ENCODE assay signal across 1 cellular context in the genomic region with DNA sequence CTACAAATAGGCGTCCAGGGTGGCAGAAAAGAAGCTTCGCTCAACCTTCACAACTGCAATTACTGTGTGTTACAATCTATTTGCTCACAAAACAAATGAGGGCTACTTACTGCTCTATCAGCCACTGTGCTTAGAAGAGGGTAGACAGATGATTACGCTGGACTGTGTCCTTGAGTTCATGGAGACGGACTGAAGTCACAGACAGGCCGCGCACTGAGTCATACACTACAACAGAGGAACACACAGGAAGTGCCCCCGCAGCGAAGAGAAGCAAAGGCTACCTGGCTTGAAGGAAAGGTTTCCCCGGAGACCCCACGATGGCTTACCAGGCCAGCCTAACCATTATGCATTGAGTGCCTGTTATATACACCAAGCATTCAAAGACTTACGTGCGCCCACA.
TF ChIP-seq lines count a peak whose summit lies in the region.

No MANE protein-coding gene starts in this region.

TF ChIP-seq in HepG2, 621 proteins besides CTCF, POLR2A, EP300 and RAD21 (continued from another document and continues in another):
- TF ChIP-seq FLYWCH1 (CRISPR knock-in tag; IDR thresholded peaks at IDR 0.05): no peak
- no peak for TF ChIP-seq ZNF232 (CRISPR knock-in tag; IDR thresholded peaks at IDR 0.05; ENCODE audit: borderline replicate concordance)
- 0 out of 2 replicates have a peak, but pooled peaks have one; percentile 22 for TF ChIP-seq HMG20B (CRISPR knock-in tag; conservative IDR thresholded peaks at IDR 0.05)
- TF ChIP-seq, protein P1, sequence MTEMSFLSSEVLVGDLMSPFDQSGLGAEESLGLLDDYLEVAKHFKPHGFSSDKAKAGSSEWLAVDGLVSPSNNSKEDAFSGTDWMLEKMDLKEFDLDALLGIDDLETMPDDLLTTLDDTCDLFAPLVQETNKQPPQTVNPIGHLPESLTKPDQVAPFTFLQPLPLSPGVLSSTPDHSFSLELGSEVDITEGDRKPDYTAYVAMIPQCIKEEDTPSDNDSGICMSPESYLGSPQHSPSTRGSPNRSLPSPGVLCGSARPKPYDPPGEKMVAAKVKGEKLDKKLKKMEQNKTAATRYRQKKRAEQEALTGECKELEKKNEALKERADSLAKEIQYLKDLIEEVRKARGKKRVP (CRISPR knock-in tag; IDR thresholded peaks at IDR 0.05): peak in 1 of 2 experiments; percentile 51; a peak in 2 of 4 replicates
- peak; percentile 84 for TF ChIP-seq ETV5 (CRISPR knock-in tag; IDR thresholded peaks at IDR 0.05; ENCODE audit: borderline replicate concordance)
- 0 out of 2 replicates have a peak, but pooled peaks have one; percentile 26 for TF ChIP-seq TRIM24 (CRISPR knock-in tag; IDR thresholded peaks at IDR 0.05)
- TF ChIP-seq, protein P2, sequence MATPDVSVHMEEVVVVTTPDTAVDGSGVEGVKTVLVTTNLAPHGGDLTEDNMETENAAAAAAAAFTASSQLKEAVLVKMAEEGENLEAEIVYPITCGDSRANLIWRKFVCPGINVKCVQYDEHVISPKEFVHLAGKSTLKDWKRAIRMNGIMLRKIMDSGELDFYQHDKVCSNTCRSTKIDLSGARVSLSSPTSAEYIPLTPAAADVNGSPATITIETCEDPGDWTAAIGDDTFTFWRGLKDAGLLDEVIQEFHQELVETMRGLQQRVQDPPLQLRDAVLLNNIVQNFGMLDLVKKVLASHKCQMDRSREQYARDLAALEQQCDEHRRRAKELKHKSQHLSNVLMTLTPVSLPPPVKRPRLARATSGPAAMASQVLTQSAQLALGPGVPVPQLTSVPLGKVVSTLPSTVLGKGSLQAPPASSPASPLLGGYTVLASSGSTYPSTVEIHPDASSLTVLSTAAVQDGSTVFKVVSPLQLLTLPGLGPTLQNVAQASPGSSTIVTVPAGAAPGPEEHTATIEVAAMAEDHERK (CRISPR knock-in tag; IDR thresholded peaks at IDR 0.05; ENCODE audit: low read depth): no peak
- no peak for TF ChIP-seq ZSCAN12 (CRISPR knock-in tag; IDR thresholded peaks at IDR 0.05)
- TF ChIP-seq SRSF9 (IDR thresholded peaks at IDR 0.05; ENCODE audit: borderline replicate concordance, insufficient read depth, low read depth, low read length, poor library complexity, severe bottlenecking): no peak
- TF ChIP-seq, protein P3, sequence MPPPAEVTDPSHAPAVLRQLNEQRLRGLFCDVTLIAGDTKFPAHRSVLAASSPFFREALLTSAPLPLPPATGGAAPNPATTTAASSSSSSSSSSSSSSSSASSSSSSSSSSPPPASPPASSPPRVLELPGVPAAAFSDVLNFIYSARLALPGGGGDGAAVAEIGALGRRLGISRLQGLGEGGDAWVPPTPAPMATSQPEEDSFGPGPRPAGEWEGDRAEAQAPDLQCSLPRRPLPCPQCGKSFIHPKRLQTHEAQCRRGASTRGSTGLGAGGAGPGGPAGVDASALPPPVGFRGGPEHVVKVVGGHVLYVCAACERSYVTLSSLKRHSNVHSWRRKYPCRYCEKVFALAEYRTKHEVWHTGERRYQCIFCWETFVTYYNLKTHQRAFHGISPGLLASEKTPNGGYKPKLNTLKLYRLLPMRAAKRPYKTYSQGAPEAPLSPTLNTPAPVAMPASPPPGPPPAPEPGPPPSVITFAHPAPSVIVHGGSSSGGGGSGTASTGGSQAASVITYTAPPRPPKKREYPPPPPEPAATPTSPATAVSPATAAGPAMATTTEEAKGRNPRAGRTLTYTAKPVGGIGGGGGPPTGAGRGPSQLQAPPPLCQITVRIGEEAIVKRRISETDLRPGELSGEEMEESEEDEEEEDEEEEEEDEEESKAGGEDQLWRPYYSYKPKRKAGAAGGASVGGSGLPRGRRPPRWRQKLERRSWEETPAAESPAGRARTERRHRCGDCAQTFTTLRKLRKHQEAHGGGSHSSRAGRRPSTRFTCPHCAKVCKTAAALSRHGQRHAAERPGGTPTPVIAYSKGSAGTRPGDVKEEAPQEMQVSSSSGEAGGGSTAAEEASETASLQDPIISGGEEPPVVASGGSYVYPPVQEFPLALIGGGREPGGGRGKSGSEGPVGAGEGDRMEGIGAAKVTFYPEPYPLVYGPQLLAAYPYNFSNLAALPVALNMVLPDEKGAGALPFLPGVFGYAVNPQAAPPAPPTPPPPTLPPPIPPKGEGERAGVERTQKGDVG (CRISPR knock-in tag; IDR thresholded peaks at IDR 0.05; ENCODE audit: borderline replicate concordance): peak; percentile 37; the same call in 1 of the 2 replicates
- TF ChIP-seq, protein P4, sequence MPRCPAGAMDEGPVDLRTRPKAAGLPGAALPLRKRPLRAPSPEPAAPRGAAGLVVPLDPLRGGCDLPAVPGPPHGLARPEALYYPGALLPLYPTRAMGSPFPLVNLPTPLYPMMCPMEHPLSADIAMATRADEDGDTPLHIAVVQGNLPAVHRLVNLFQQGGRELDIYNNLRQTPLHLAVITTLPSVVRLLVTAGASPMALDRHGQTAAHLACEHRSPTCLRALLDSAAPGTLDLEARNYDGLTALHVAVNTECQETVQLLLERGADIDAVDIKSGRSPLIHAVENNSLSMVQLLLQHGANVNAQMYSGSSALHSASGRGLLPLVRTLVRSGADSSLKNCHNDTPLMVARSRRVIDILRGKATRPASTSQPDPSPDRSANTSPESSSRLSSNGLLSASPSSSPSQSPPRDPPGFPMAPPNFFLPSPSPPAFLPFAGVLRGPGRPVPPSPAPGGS (CRISPR knock-in tag; IDR thresholded peaks at IDR 0.05): 0 out of 2 replicates have a peak, but pooled peaks have one; percentile 49
- peak; percentile 79 for TF ChIP-seq SKI (IDR thresholded peaks at IDR 0.05; ENCODE audit: partially characterized antibody)
- TF ChIP-seq, protein P5, sequence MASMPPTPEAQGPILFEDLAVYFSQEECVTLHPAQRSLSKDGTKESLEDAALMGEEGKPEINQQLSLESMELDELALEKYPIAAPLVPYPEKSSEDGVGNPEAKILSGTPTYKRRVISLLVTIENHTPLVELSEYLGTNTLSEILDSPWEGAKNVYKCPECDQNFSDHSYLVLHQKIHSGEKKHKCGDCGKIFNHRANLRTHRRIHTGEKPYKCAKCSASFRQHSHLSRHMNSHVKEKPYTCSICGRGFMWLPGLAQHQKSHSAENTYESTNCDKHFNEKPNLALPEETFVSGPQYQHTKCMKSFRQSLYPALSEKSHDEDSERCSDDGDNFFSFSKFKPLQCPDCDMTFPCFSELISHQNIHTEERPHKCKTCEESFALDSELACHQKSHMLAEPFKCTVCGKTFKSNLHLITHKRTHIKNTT (CRISPR knock-in tag; IDR thresholded peaks at IDR 0.05): no peak
- TF ChIP-seq, protein P6, sequence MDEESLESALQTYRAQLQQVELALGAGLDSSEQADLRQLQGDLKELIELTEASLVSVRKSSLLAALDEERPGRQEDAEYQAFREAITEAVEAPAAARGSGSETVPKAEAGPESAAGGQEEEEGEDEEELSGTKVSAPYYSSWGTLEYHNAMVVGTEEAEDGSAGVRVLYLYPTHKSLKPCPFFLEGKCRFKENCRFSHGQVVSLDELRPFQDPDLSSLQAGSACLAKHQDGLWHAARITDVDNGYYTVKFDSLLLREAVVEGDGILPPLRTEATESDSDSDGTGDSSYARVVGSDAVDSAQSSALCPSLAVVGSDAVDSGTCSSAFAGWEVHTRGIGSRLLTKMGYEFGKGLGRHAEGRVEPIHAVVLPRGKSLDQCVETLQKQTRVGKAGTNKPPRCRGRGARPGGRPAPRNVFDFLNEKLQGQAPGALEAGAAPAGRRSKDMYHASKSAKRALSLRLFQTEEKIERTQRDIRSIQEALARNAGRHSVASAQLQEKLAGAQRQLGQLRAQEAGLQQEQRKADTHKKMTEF (CRISPR knock-in tag; IDR thresholded peaks at IDR 0.05): peak; percentile 58; the same call in 1 of the 2 replicates
- no peak for TF ChIP-seq MYC (CRISPR knock-in tag; IDR thresholded peaks at IDR 0.05; ENCODE audit: borderline replicate concordance)
- no peak for TF ChIP-seq GABPA (IDR thresholded peaks at IDR 0.05; ENCODE audit: low read depth, low read length)
- peak; percentile 49 for TF ChIP-seq GABPA (CRISPR knock-in tag; IDR thresholded peaks at IDR 0.05; ENCODE audit: low read depth)
- TF ChIP-seq, protein P7, sequence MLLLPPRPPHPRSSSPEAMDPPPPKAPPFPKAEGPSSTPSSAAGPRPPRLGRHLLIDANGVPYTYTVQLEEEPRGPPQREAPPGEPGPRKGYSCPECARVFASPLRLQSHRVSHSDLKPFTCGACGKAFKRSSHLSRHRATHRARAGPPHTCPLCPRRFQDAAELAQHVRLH (CRISPR knock-in tag; IDR thresholded peaks at IDR 0.05; ENCODE audit: borderline replicate concordance, low read depth): 0 out of 2 replicates have a peak, but pooled peaks have one; percentile 35
- TF ChIP-seq ZBTB7B (CRISPR knock-in tag; IDR thresholded peaks at IDR 0.05): peak; percentile 54
- TF ChIP-seq, protein P8, sequence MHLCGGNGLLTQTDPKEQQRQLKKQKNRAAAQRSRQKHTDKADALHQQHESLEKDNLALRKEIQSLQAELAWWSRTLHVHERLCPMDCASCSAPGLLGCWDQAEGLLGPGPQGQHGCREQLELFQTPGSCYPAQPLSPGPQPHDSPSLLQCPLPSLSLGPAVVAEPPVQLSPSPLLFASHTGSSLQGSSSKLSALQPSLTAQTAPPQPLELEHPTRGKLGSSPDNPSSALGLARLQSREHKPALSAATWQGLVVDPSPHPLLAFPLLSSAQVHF (CRISPR knock-in tag; IDR thresholded peaks at IDR 0.05): no peak
- TF ChIP-seq KAT2B (IDR thresholded peaks at IDR 0.05; ENCODE audit: borderline replicate concordance, low read depth, low read length): no peak
- TF ChIP-seq ESRRA (CRISPR knock-in tag; IDR thresholded peaks at IDR 0.05; ENCODE audit: low read depth): 0 out of 2 replicates have a peak, but pooled peaks have one; percentile 63
- TF ChIP-seq RFX3 (CRISPR knock-in tag; IDR thresholded peaks at IDR 0.05): no peak
- TF ChIP-seq, protein P9, sequence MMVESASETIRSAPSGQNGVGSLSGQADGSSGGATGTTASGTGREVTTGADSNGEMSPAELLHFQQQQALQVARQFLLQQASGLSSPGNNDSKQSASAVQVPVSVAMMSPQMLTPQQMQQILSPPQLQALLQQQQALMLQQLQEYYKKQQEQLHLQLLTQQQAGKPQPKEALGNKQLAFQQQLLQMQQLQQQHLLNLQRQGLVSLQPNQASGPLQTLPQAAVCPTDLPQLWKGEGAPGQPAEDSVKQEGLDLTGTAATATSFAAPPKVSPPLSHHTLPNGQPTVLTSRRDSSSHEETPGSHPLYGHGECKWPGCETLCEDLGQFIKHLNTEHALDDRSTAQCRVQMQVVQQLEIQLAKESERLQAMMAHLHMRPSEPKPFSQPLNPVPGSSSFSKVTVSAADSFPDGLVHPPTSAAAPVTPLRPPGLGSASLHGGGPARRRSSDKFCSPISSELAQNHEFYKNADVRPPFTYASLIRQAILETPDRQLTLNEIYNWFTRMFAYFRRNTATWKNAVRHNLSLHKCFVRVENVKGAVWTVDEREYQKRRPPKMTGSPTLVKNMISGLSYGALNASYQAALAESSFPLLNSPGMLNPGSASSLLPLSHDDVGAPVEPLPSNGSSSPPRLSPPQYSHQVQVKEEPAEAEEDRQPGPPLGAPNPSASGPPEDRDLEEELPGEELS (CRISPR knock-in tag; IDR thresholded peaks at IDR 0.05): peak; percentile 71; the same call in 1 of the 2 replicates
- TF ChIP-seq, protein P10, sequence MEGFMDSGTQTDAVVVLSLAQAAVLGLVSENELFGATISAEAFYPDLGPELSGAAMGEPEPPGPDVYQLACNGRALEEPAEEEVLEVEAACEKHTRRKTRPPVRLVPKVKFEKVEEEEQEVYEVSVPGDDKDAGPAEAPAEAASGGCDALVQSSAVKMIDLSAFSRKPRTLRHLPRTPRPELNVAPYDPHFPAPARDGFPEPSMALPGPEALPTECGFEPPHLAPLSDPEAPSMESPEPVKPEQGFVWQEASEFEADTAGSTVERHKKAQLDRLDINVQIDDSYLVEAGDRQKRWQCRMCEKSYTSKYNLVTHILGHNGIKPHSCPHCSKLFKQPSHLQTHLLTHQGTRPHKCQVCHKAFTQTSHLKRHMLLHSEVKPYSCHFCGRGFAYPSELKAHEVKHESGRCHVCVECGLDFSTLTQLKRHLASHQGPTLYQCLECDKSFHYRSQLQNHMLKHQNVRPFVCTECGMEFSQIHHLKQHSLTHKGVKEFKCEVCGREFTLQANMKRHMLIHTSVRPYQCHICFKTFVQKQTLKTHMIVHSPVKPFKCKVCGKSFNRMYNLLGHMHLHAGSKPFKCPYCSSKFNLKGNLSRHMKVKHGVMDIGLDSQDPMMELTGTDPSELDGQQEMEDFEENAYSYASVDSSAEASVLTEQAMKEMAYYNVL (CRISPR knock-in tag; IDR thresholded peaks at IDR 0.05; ENCODE audit: borderline replicate concordance): peak; percentile 37; the same call in 1 of the 2 replicates
- no peak for TF ChIP-seq SNAPC2 (CRISPR knock-in tag; IDR thresholded peaks at IDR 0.05)
- TF ChIP-seq ZBTB38 (CRISPR knock-in tag; IDR thresholded peaks at IDR 0.05): peak; percentile 41
- no peak for TF ChIP-seq ZNF547 (CRISPR knock-in tag; IDR thresholded peaks at IDR 0.05)
- no peak for TF ChIP-seq ZNF558 (CRISPR knock-in tag; IDR thresholded peaks at IDR 0.05; ENCODE audit: borderline replicate concordance)
- peak; percentile 24 for TF ChIP-seq ASH2L (IDR thresholded peaks at IDR 0.05; ENCODE audit: insufficient read length, low read depth, low read length)
- no peak; the same call in 1 of the 2 replicates for TF ChIP-seq CBX5 (CRISPR knock-in tag; IDR thresholded peaks at IDR 0.05; ENCODE audit: borderline replicate concordance)
- no peak for TF ChIP-seq ZNF766 (CRISPR knock-in tag; IDR thresholded peaks at IDR 0.05; ENCODE audit: borderline replicate concordance)
- TF ChIP-seq FOXO1 (CRISPR knock-in tag; IDR thresholded peaks at IDR 0.05): peak; percentile 64; the same call in 1 of the 2 replicates
